Comparison of ENCODE assay signal across 9 cellular contexts in genomic region chr3:109234300-109234699, GRCh38.
"Had no signal": no experiment of that assay in that cellular context is flagged by ENCODE, and none has a peak within 500 bp of the region (broad histone marks: within the 10 kb centered on the region; RNA-seq: fewer than 3 reads in every experiment).

No MANE protein-coding gene starts in this region.

- H3K27ac ChIP-seq: hepatocyte, pancreas, suprapubic skin had no signal

- H3K36me3 ChIP-seq: pancreas, suprapubic skin had no signal

- H3K4me2 ChIP-seq: hepatocyte had no signal

- H2AFZ ChIP-seq: hepatocyte had no signal

- H3K4me3 ChIP-seq: hepatocyte, lung, pancreas, suprapubic skin had no signal

- DNase-seq: activated naive CD4-positive, alpha-beta T cell treated with anti-CD3 and anti-CD28 coated beads for 36 hours; activated T-cell treated with anti-CD3 and anti-CD28 coated beads for 4 hours; midbrain; pancreas; stimulated activated naive CD8-positive, alpha-beta T cell treated with anti-CD3 and anti-CD28 coated beads, Interleukin-15, Interleukin-2, amounts not matched to agents 100 U/mL and 50 U/mL, for 24 hours; T-helper 17 cell had no signal

- H3K9me3 ChIP-seq: pancreas, suprapubic skin had no signal

- H3K4me1 ChIP-seq: pancreas, suprapubic skin had no signal

- H3K27me3 ChIP-seq: hepatocyte, pancreas, suprapubic skin had no signal
